ENCODE assay signal across 8 cellular contexts in genomic region chr11:119721129-119722120, GRCh38. TPM values are rescaled to one million over a fixed set of nuclear protein-coding genes. Genes with fewer than 3 reads are reported as not detected.
DNase-seq lines count a peak whose midpoint lies in the region; ATAC-seq and TF ChIP-seq lines count a peak whose summit lies in the region.

No MANE protein-coding gene starts in this region.

- H3K4me3 ChIP-seq in cardiac muscle cell (no peak overlapping the region), tibial nerve (no peak overlapping the region)

- DNase-seq in NCI-H748 (lab: John Stamatoyannopoulos, UW; ENCODE audit: unreplicated experiment) (peak; percentile 23), NCI-H748 treated with DMSO at 0.1 percent for 48 hours (lab: John Stamatoyannopoulos, UW) (no peak), SK-MEL-5 (ENCODE audit: low read depth, low spot score) (peak; percentile 66), cardiac muscle cell (ENCODE audit: low read depth in 1 of 2, low spot score in 1 of 2) (peak in 1 of 2 donors; percentile 44), tibial nerve (ENCODE audit: low spot score in 2 of 2) (no peak)
- no peak for DNase-seq in stimulated activated CD4-positive, alpha-beta T cell treated with anti-CD3 and anti-CD28 coated beads, Interleukin-4, amount 100 ng/mL, for 1 hour
- DNase-seq in effector CD8-positive, alpha-beta T cell (lab: John Stamatoyannopoulos, UW) = no peak

- TF ChIP-seq POLR2A in tibial nerve (IDR thresholded peaks at IDR 0.05) = no peak

- H3K27me3 ChIP-seq in cardiac muscle cell (no peaks in the 10 kb centered on the region), tibial nerve (no peaks in the 10 kb centered on the region)

- no peak for TF ChIP-seq EP300 in tibial nerve (IDR thresholded peaks at IDR 0.05)

- H3K4me1 ChIP-seq in cardiac muscle cell (ENCODE audit: low read depth) = peaks cover 7% of the 10 kb centered on the region
- peaks cover 0 to 26% (median 6%) of the 10 kb centered on the region in 4 donors for H3K4me1 ChIP-seq in tibial nerve

- in situ Hi-C loops in SK-MEL-5 (cut with HindIII; ENCODE audit: low pct_unique_long_range_greater_than_20kb, low sequenced_read_pairs) = no loop called here

- no peaks in the 10 kb centered on the region for H3K9me3 ChIP-seq in cardiac muscle cell (ENCODE audit: low read depth)
- no peaks in the 10 kb centered on the region for H3K9me3 ChIP-seq in tibial nerve

- no peak for ATAC-seq in GM19455 (IDR thresholded peaks at IDR 0.05; ENCODE audit: unreplicated experiment)

- TF ChIP-seq CTCF in cardiac muscle cell (IDR thresholded peaks at IDR 0.05; ENCODE audit: low read depth, low read length) (peak; percentile 58), tibial nerve (IDR thresholded peaks at IDR 0.05) (peak; percentile 20 to 38 (median 30))

- no peaks in the 10 kb centered on the region for H3K36me3 ChIP-seq in cardiac muscle cell
- H3K36me3 ChIP-seq in tibial nerve = no peaks in the 10 kb centered on the region

- 58 to 61% methylated on average over 12 to 13 of the region's 13 CpGs for WGBS in tibial nerve, 2 donors

- no peak overlapping the region for H3K27ac ChIP-seq in cardiac muscle cell
- H3K27ac ChIP-seq in tibial nerve = peak overlapping the region in 1 of 4 donors; percentile 6

RNA-seq across cellular contexts. Expression of gene NECTIN1, which starts 7.6 kb away (rescaled TPM):
- total RNA-seq in SK-MEL-5 (2014; rRNA removed; shearing (Covaris generic)) = 1.9 and 2.7 TPM in 2 replicates
- 9.3 and 10.0 TPM in 2 replicates for polyA plus RNA-seq in SK-MEL-5 (2015; cell fraction: cytosol; rRNA removed)
- 1.7 and 3.1 TPM in 2 replicates for polyA plus RNA-seq in SK-MEL-5 (2015; cell fraction: nucleus; rRNA removed)
- 9.1 and 11.8 TPM in 2 replicates for total RNA-seq in cardiac muscle cell
- 3.7 and 5.2 TPM in 2 replicates for polyA plus RNA-seq in cardiac muscle cell
- total RNA-seq in tibial nerve = 10 to 100 TPM in 3 of 4 donors, 1 to 10 TPM in 1; 6.0 to 29.1 (median 14.0) TPM

Comparison
In these comparisons a context has a peak if more than half of its experiments do, and no peak if none do; other contexts are left out.
1. DNase-seq: peak in NCI-H748 (single experiment) and SK-MEL-5 (single experiment); none in NCI-H748 treated with DMSO at 0.1 percent for 48 hours (single experiment), tibial nerve (0 of 2), stimulated activated CD4-positive, alpha-beta T cell treated with anti-CD3 and anti-CD28 coated beads, Interleukin-4, amount 100 ng/mL, for 1 hour (single experiment) and effector CD8-positive, alpha-beta T cell (single experiment).